ENCODE assay signal across 26 cellular contexts in the genomic region with DNA sequence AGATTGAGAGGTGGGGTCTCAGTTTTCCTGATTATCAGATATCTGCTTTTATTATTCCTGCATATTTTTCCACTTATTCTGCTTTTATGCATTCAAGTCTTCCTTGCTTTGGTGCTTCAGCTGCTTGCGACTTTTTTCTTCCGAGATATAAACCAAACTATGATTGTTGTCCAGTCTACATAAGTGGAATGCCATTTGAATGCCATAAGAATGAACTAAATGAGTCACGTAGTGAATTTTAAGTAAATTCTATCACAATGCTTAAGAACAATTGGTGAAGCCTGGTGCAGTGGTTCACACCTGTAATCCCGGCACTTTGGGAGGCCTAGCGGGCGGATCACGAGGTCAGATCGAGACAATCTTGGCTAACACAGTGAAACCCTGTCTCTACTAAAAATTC.
"Had no signal": no experiment of that assay in that cellular context is flagged by ENCODE, and none has a peak within 500 bp of the region (broad histone marks: within the 10 kb centered on the region; RNA-seq: fewer than 3 reads in every experiment).

No MANE protein-coding gene starts in this region.

- H3K4me3 Mint-ChIP-seq: activated CD4-positive, alpha-beta memory T cell treated with anti-CD3 and anti-CD28 coated beads, Interleukin-2, amount 10 ng/mL, durations not matched to agents 7 days and 5 days; activated CD4-positive, alpha-beta T cell treated with anti-CD3 and anti-CD28 coated beads, Interleukin-2, amount 10 ng/mL, durations not matched to agents 24 days and 14 days; activated naive CD8-positive, alpha-beta T cell treated with anti-CD3 and anti-CD28 coated beads, Interleukin-2, amount 50 U/mL, for 24 hours; activated T-cell treated with anti-CD3 and anti-CD28 coated beads, Interleukin-2, amount 50 U/mL, for 72 hours; endodermal cell; naive thymus-derived CD4-positive, alpha-beta T cell; neural crest cell; type B pancreatic cell had no signal

- H3K36me3 Mint-ChIP-seq: naive thymus-derived CD4-positive, alpha-beta T cell; type B pancreatic cell had no signal

- H3K9me3 ChIP-seq: esophagus squamous epithelium, heart right ventricle, lower lobe of right lung, sigmoid colon, spleen, testis, vagina had no signal

- DNase-seq: activated CD4-positive, alpha-beta memory T cell treated with anti-CD3 and anti-CD28 coated beads, Interleukin-2, amount 10 ng/mL, durations not matched to agents 7 days and 5 days; activated CD4-positive, alpha-beta T cell treated with anti-CD3 and anti-CD28 coated beads, Interleukin-2, amount 10 ng/mL, durations not matched to agents 24 days and 14 days; activated effector memory CD4-positive, alpha-beta T cell treated with Interleukin-2 at 50 U/mL for 16 hours; activated naive CD4-positive, alpha-beta T cell treated with anti-CD3 and anti-CD28 coated beads, Interleukin-2, amount 50 U/mL, for 16 hours; activated naive CD8-positive, alpha-beta T cell treated with anti-CD3 and anti-CD28 coated beads, Interleukin-2, amount 50 U/mL, for 24 hours; activated T-cell treated with anti-CD3 and anti-CD28 coated beads, Interleukin-2, amount 50 U/mL, for 72 hours; aorta; cerebellar nuclear complex; cortex of kidney; endodermal cell; esophagus squamous epithelium; heart right ventricle; kidney; lower lobe of right lung; naive thymus-derived CD4-positive, alpha-beta T cell; occipital lobe; posterior cingulate gyrus; sigmoid colon; spleen; stimulated activated CD4-positive, alpha-beta T cell treated with anti-CD3 and anti-CD28 coated beads, Interleukin-4, amount 100 ng/mL, for 1 hour; stimulated activated naive CD4-positive, alpha-beta T cell; T-helper 2 cell; testis had no signal

- H3K9me3 Mint-ChIP-seq: activated CD4-positive, alpha-beta memory T cell treated with anti-CD3 and anti-CD28 coated beads, Interleukin-2, amount 10 ng/mL, durations not matched to agents 7 days and 5 days; activated CD4-positive, alpha-beta T cell treated with anti-CD3 and anti-CD28 coated beads, Interleukin-2, amount 10 ng/mL, durations not matched to agents 24 days and 14 days; endodermal cell; type B pancreatic cell had no signal

- H3K4me1 Mint-ChIP-seq: activated CD4-positive, alpha-beta memory T cell treated with anti-CD3 and anti-CD28 coated beads, Interleukin-2, amount 10 ng/mL, durations not matched to agents 7 days and 5 days; activated CD4-positive, alpha-beta T cell treated with anti-CD3 and anti-CD28 coated beads, Interleukin-2, amount 10 ng/mL, durations not matched to agents 24 days and 14 days; activated naive CD8-positive, alpha-beta T cell treated with anti-CD3 and anti-CD28 coated beads, Interleukin-2, amount 50 U/mL, for 24 hours; endodermal cell; naive thymus-derived CD4-positive, alpha-beta T cell; neural crest cell had no signal

- H3K27ac ChIP-seq: esophagus squamous epithelium, heart right ventricle, lower lobe of right lung, sigmoid colon, spleen, testis, vagina had no signal

- H3K27me3 Mint-ChIP-seq: activated CD4-positive, alpha-beta memory T cell treated with anti-CD3 and anti-CD28 coated beads, Interleukin-2, amount 10 ng/mL, durations not matched to agents 7 days and 5 days; activated CD4-positive, alpha-beta T cell treated with anti-CD3 and anti-CD28 coated beads, Interleukin-2, amount 10 ng/mL, durations not matched to agents 24 days and 14 days; activated naive CD8-positive, alpha-beta T cell treated with anti-CD3 and anti-CD28 coated beads, Interleukin-2, amount 50 U/mL, for 24 hours; naive thymus-derived CD4-positive, alpha-beta T cell; type B pancreatic cell had no signal

- ATAC-seq: activated naive CD8-positive, alpha-beta T cell treated with anti-CD3 and anti-CD28 coated beads, Interleukin-2, amount 50 U/mL, for 24 hours; activated T-cell treated with anti-CD3 and anti-CD28 coated beads, Interleukin-2, amount 50 U/mL, for 72 hours; heart right ventricle; lower lobe of right lung; naive thymus-derived CD4-positive, alpha-beta T cell had no signal

- H3K36me3 ChIP-seq: esophagus squamous epithelium, heart right ventricle, lower lobe of right lung, sigmoid colon, spleen, vagina had no signal

- H3K4me3 ChIP-seq: esophagus squamous epithelium, heart right ventricle, lower lobe of right lung, sigmoid colon, spleen, testis, vagina had no signal

- H3K4me1 ChIP-seq: esophagus squamous epithelium, heart right ventricle, lower lobe of right lung, sigmoid colon, spleen, testis, vagina had no signal

- H3K27ac Mint-ChIP-seq: activated CD4-positive, alpha-beta memory T cell treated with anti-CD3 and anti-CD28 coated beads, Interleukin-2, amount 10 ng/mL, durations not matched to agents 7 days and 5 days; activated CD4-positive, alpha-beta T cell treated with anti-CD3 and anti-CD28 coated beads, Interleukin-2, amount 10 ng/mL, durations not matched to agents 24 days and 14 days; activated naive CD8-positive, alpha-beta T cell treated with anti-CD3 and anti-CD28 coated beads, Interleukin-2, amount 50 U/mL, for 24 hours; activated T-cell treated with anti-CD3 and anti-CD28 coated beads, Interleukin-2, amount 50 U/mL, for 72 hours; endodermal cell; naive thymus-derived CD4-positive, alpha-beta T cell; type B pancreatic cell had no signal

- H3K27me3 ChIP-seq: esophagus squamous epithelium, heart right ventricle, sigmoid colon, spleen, testis, vagina had no signal
